In genomic region chr7:157495594-157495993, GRCh38 we compare ENCODE assay signal across 11 cellular contexts.
A peak's percentile ranks its signal among the peaks of the same experiment; 100 is the strongest.
DNase-seq lines count a peak whose midpoint lies in the region; ATAC-seq and TF ChIP-seq lines count a peak whose summit lies in the region.
"Had no signal": no experiment of that assay in that cellular context is flagged by ENCODE, and none has a peak within 500 bp of the region (broad histone marks: within the 10 kb centered on the region; RNA-seq: fewer than 3 reads in every experiment).

No MANE protein-coding gene starts in this region.

- no peak for TF ChIP-seq CTCF in GM10266 (IDR thresholded peaks at IDR 0.05; ENCODE audit: control insufficient read depth, insufficient read depth, low read depth, missing control alignments)

- peaks cover 5% of the 10 kb centered on the region for H3K9me3 Mint-ChIP-seq in activated naive CD8-positive, alpha-beta T cell (ENCODE audit: low read depth)
- H3K9me3 Mint-ChIP-seq: central memory CD8-positive, alpha-beta T cell had no signal

- peaks cover 38% of the 10 kb centered on the region for H3K4me1 Mint-ChIP-seq in activated naive CD8-positive, alpha-beta T cell (ENCODE audit: low read depth)

- peak; percentile 84 for ATAC-seq in GM18870 (IDR thresholded peaks at IDR 0.05; ENCODE audit: unreplicated experiment)
- ATAC-seq in HG02840 (IDR thresholded peaks at IDR 0.05; ENCODE audit: low FRiP score, unreplicated experiment) = peak; percentile 49

- H3K27ac Mint-ChIP-seq in activated naive CD8-positive, alpha-beta T cell = peak overlapping the region; percentile 28

- H3K4me3 Mint-ChIP-seq in activated naive CD8-positive, alpha-beta T cell = peak overlapping the region; percentile 13
- H3K4me3 Mint-ChIP-seq: central memory CD8-positive, alpha-beta T cell had no signal

- DNase-seq in GM10266 (ENCODE audit: extremely low spot score) = peak; percentile 73
- no peak for DNase-seq in COLO829 (ENCODE audit: low spot score)
- DNase-seq in NCI-H774 (lab: John Stamatoyannopoulos, UW) = no peak
- no peak for DNase-seq in GF-D8 (lab: John Stamatoyannopoulos, UW)
- no peak for DNase-seq in NCI-H2227 (lab: John Stamatoyannopoulos, UW; ENCODE audit: unreplicated experiment)
- DNase-seq: C1 segment of cervical spinal cord, NCI-H1436 had no signal

- H3K36me3 Mint-ChIP-seq in activated naive CD8-positive, alpha-beta T cell = no peaks in the 10 kb centered on the region

- H3K27me3 Mint-ChIP-seq in activated naive CD8-positive, alpha-beta T cell = no peaks in the 10 kb centered on the region
